ENCODE assay signal across 23 cellular contexts in the genomic region with DNA sequence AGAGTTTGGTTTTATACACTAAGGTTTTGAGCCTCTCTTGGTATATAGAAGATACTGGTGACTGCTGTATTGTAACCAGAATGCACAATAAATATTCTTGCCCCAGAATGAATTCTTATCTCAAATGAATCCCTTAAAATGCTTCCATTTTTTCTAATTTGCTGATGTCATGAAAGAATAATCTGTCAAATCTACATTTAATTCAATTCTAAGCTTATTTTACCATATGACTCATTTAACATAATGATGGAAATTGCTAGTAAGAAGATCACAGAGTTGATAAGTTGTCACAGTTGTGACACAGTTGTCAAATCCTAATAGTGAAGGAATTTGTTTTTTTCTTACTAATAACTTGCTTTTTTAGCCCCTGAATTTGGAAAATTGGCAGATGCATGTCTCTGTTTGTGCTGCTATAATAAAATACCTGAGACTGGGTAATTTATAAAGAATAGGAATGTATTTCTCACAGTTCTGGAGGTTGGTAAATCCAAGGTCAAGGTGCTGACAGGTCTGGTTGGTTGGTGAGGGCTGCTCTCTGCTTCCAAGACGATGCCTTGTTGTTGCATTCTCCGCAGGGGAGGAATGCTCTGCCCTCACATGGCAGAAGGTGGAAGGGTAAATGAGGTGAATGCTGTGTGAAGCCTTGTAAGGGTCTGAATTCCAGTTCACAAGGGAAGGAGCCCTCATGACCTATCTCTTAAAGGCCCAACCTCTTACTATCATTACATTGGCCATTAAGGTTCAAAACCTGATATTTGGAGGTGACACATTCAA. TPM values are rescaled to one million over a fixed set of nuclear protein-coding genes. Genes with fewer than 3 reads are reported as not detected.
DNase-seq lines count a peak whose midpoint lies in the region; ATAC-seq, FAIRE-seq and TF ChIP-seq lines count a peak whose summit lies in the region.
"Had no signal": no experiment of that assay in that cellular context is flagged by ENCODE, and none has a peak within 500 bp of the region (broad histone marks: within the 10 kb centered on the region; RNA-seq: fewer than 3 reads in every experiment).

No MANE protein-coding gene starts in this region.

- no peak for TF ChIP-seq POLR2A in GM12891 (IDR thresholded peaks at IDR 0.05; ENCODE audit: low read depth, low read length)

- H3K4me3 Mint-ChIP-seq in nephron progenitor cell, result no peak overlapping the region
- H3K4me3 Mint-ChIP-seq: activated B cell treated with CpG ODN at 0.5 μM for 24 hours; activated CD8-positive, alpha-beta T cell treated with anti-CD3 and anti-CD28 coated beads, Interleukin-2, amount 10 ng/mL, durations not matched to agents 7 days and 5 days; IgD-negative memory B cell; memory B cell; neural crest cell; T-cell had no signal

- no peak for TF ChIP-seq CTCF in nephron progenitor cell (IDR thresholded peaks at IDR 0.05)

- no peaks in the 10 kb centered on the region for H3K36me3 Mint-ChIP-seq in nephron progenitor cell (ENCODE audit: low read depth)
- H3K36me3 Mint-ChIP-seq: IgD-negative memory B cell, memory B cell, T-cell had no signal

- H3K9me3 ChIP-seq in neuron (ENCODE audit: low read length), result no peaks in the 10 kb centered on the region
- H3K9me3 ChIP-seq: esophagus squamous epithelium, heart right ventricle, transverse colon had no signal

- no peaks in the 10 kb centered on the region for H3K27me3 ChIP-seq in neuron (ENCODE audit: insufficient read depth, low read length)
- H3K27me3 ChIP-seq: esophagus squamous epithelium, transverse colon had no signal

- DNase-seq in DMS 273 (lab: John Stamatoyannopoulos, UW; ENCODE audit: unreplicated experiment), result peak; percentile 65
- DNase-seq in DMS 273 treated with DMSO at 0.1 percent for 48 hours (lab: John Stamatoyannopoulos, UW), result no peak
- DNase-seq in NCI-H146 (lab: John Stamatoyannopoulos, UW), result peak; percentile 39
- DNase-seq in caudate nucleus (lab: John Stamatoyannopoulos, UW), result peak in 1 of 61 donors; percentile 8
- DNase-seq in nephron progenitor cell, result no peak
- no peak for DNase-seq in GM12891 (ENCODE audit: insufficient read length, low spot score)
- DNase-seq: 8988T; activated B cell treated with CpG ODN at 0.5 μM for 24 hours; activated CD8-positive, alpha-beta T cell treated with anti-CD3 and anti-CD28 coated beads, Interleukin-2, amount 10 ng/mL, durations not matched to agents 7 days and 5 days; DND-41; esophagus squamous epithelium; heart right ventricle; MV-4-11; NCI-H774; stimulated activated naive CD8-positive, alpha-beta T cell treated with anti-CD3 and anti-CD28 coated beads, Interleukin-15, Interleukin-2, amounts not matched to agents 100 U/mL and 50 U/mL, for 24 hours; T-cell; transverse colon had no signal

- no peak overlapping the region for H3K4me3 ChIP-seq in neuron (ENCODE audit: low read length)
- H3K4me3 ChIP-seq: esophagus squamous epithelium, heart right ventricle, transverse colon had no signal

- no peak overlapping the region for H3K27ac Mint-ChIP-seq in nephron progenitor cell
- H3K27ac Mint-ChIP-seq: activated B cell treated with CpG ODN at 0.5 μM for 24 hours; activated CD8-positive, alpha-beta T cell treated with anti-CD3 and anti-CD28 coated beads, Interleukin-2, amount 10 ng/mL, durations not matched to agents 7 days and 5 days; IgD-negative memory B cell; memory B cell; T-cell had no signal

- no peaks in the 10 kb centered on the region for H3K27me3 Mint-ChIP-seq in nephron progenitor cell (ENCODE audit: low read depth, poor library complexity)

- no peak for ATAC-seq in HG02571 (IDR thresholded peaks at IDR 0.05; ENCODE audit: unreplicated experiment)
- ATAC-seq: activated CD8-positive, alpha-beta T cell treated with anti-CD3 and anti-CD28 coated beads, Interleukin-2, amount 10 ng/mL, durations not matched to agents 7 days and 5 days; heart right ventricle; stimulated activated naive CD8-positive, alpha-beta T cell treated with anti-CD3 and anti-CD28 coated beads, Interleukin-15, Interleukin-2, amounts not matched to agents 100 U/mL and 50 U/mL, for 24 hours; T-cell had no signal

- H2AFZ ChIP-seq in neuron (ENCODE audit: low read depth, low read length), result peak overlapping the region; percentile 91

- peaks cover 24% of the 10 kb centered on the region for H3K4me1 ChIP-seq in neuron (ENCODE audit: insufficient read depth, low read length)

- no peaks in the 10 kb centered on the region for H3K36me3 ChIP-seq in neuron (ENCODE audit: insufficient read depth, low read length)
- H3K36me3 ChIP-seq: esophagus squamous epithelium, heart right ventricle, transverse colon had no signal

- FAIRE-seq in GM12891 (lab: Jason Lieb, UNC), result no peak
- FAIRE-seq: RCC 7860 had no signal

- no peaks in the 10 kb centered on the region for H3K9me3 Mint-ChIP-seq in nephron progenitor cell
- H3K9me3 Mint-ChIP-seq: activated B cell treated with CpG ODN at 0.5 μM for 24 hours, IgD-negative memory B cell, memory B cell, neural crest cell, T-cell had no signal

- peak overlapping the region; percentile 36 for H3K27ac ChIP-seq in caudate nucleus (ENCODE audit: low read depth, low read length)
- H3K27ac ChIP-seq: esophagus squamous epithelium, heart right ventricle, transverse colon had no signal

- peaks cover 5% of the 10 kb centered on the region for H3K4me1 Mint-ChIP-seq in nephron progenitor cell
- H3K4me1 Mint-ChIP-seq: activated B cell treated with CpG ODN at 0.5 μM for 24 hours, IgD-negative memory B cell, memory B cell had no signal

TF ChIP-seq in GM12891, 5 proteins besides CTCF, POLR2A, EP300 and RAD21:
- no peak for TF ChIP-seq POLR2AphosphoS5 (IDR thresholded peaks at IDR 0.05; ENCODE audit: low read depth, low read length)
- no peak for TF ChIP-seq PAX5 (IDR thresholded peaks at IDR 0.05; ENCODE audit: insufficient read depth, low read length, severe bottlenecking)
- no peak for TF ChIP-seq SPI1 (IDR thresholded peaks at IDR 0.05; ENCODE audit: low read depth, low read length)
- no peak for TF ChIP-seq TAF1 (IDR thresholded peaks at IDR 0.05; ENCODE audit: low read depth, low read length)

RNA-seq across cellular contexts. Expression of a gene that starts 4.7 kb away (rescaled TPM):
- not detected for polyA plus RNA-seq in GM12891 (2012; ENCODE audit: low read depth, missing spikeins)

RNA-seq across cellular contexts. Expression of a gene that starts 27.0 kb away (rescaled TPM):
- polyA plus RNA-seq in GM12891 (2012; ENCODE audit: low read depth, missing spikeins), result 23.4 TPM

Comparison
In these comparisons a context has a peak if more than half of its experiments do, and no peak if none do; other contexts are left out.
1. DNase-seq: peak in DMS 273 (single experiment) and NCI-H146 (single experiment); none in DMS 273 treated with DMSO at 0.1 percent for 48 hours (single experiment), nephron progenitor cell (single experiment) and GM12891 (single experiment).